1 cellular context compared by ENCODE assay signal in genomic region chr14:106844608-106845285, GRCh38.
TF ChIP-seq lines count a peak whose summit lies in the region.

No MANE protein-coding gene starts in this region.

TF ChIP-seq in K562, 482 proteins besides CTCF, POLR2A, EP300 and RAD21 (continued from another document):
- TF ChIP-seq KDM5B (IDR thresholded peaks at IDR 0.05; ENCODE audit: insufficient replicate concordance, low read depth, low read length) (no peak), DIDO1 (tag; IDR thresholded peaks at IDR 0.05; ENCODE audit: low read depth) (no peak), PHF21A (IDR thresholded peaks at IDR 0.05; ENCODE audit: borderline replicate concordance, low read depth) (no peak), ZC3H4 (CRISPR knock-in tag; IDR thresholded peaks at IDR 0.05; ENCODE audit: borderline replicate concordance) (no peak), TCF7L2 (IDR thresholded peaks at IDR 0.05; ENCODE audit: low read depth, low read length) (no peak), DMBX1 (CRISPR knock-in tag; IDR thresholded peaks at IDR 0.05; ENCODE audit: borderline replicate concordance) (no peak), ZNF184 (CRISPR knock-in tag; IDR thresholded peaks at IDR 0.05) (no peak), ZNF23 (CRISPR knock-in tag; IDR thresholded peaks at IDR 0.05) (no peak), MXI1 (IDR thresholded peaks at IDR 0.05; ENCODE audit: low read depth, low read length) (no peak), CHAMP1 (IDR thresholded peaks at IDR 0.05) (no peak), HDAC1 (IDR thresholded peaks at IDR 0.05) (no peak), ZNF699 (CRISPR knock-in tag; IDR thresholded peaks at IDR 0.05; ENCODE audit: insufficient replicate concordance) (no peak), ZNF740 (CRISPR knock-in tag; IDR thresholded peaks at IDR 0.05) (no peak), ZNF740 (tag; IDR thresholded peaks at IDR 0.05) (no peak), TARDBP (IDR thresholded peaks at IDR 0.05) (no peak), MEIS2 (IDR thresholded peaks at IDR 0.05; ENCODE audit: partially characterized antibody) (no peak), VEZF1 (CRISPR knock-in tag; IDR thresholded peaks at IDR 0.05) (peak; percentile 63; the same call in 1 of the 2 replicates), ATF1 (CRISPR knock-in tag; IDR thresholded peaks at IDR 0.05) (no peak), ATF1 (tag; IDR thresholded peaks at IDR 0.05) (peak; percentile 40; the same call in 1 of the 2 replicates), L3MBTL2 (IDR thresholded peaks at IDR 0.05) (0 out of 2 replicates have a peak, but pooled peaks have one; percentile 21), ZMIZ1 (IDR thresholded peaks at IDR 0.05; ENCODE audit: low read depth in 2 of 2, low read length in 2 of 2) (no peak), BRD4 (IDR thresholded peaks at IDR 0.05) (no peak), TAF9B (IDR thresholded peaks at IDR 0.05; ENCODE audit: partially characterized antibody) (no peak), SPI1 (IDR thresholded peaks at IDR 0.05; ENCODE audit: borderline replicate concordance, low read depth, low read length) (peak; percentile 35; the same call in 1 of the 2 replicates), TOE1 (IDR thresholded peaks at IDR 0.05; ENCODE audit: borderline replicate concordance) (no peak), TOE1 (CRISPR knock-in tag; IDR thresholded peaks at IDR 0.05; ENCODE audit: borderline replicate concordance, low read depth) (no peak), HOMEZ (CRISPR knock-in tag; IDR thresholded peaks at IDR 0.05) (no peak), ZNF407 (IDR thresholded peaks at IDR 0.05; ENCODE audit: low read depth) (no peak), ETV5 (CRISPR knock-in tag; IDR thresholded peaks at IDR 0.05; ENCODE audit: low read depth) (no peak), PHF8 (IDR thresholded peaks at IDR 0.05; ENCODE audit: borderline replicate concordance, low read length) (peak; percentile 32; the same call in 1 of the 2 replicates), GABPB2 (CRISPR knock-in tag; conservative IDR thresholded peaks at IDR 0.05) (no peak), ZNF232 (CRISPR knock-in tag; IDR thresholded peaks at IDR 0.05) (no peak)
TF ChIP-seq in K562: peak in this region for 7.
